1 cellular context compared by ENCODE assay signal in genomic region chr14:76812422-76813383, GRCh38.
TF ChIP-seq lines count a peak whose summit lies in the region.

A gene with protein sequence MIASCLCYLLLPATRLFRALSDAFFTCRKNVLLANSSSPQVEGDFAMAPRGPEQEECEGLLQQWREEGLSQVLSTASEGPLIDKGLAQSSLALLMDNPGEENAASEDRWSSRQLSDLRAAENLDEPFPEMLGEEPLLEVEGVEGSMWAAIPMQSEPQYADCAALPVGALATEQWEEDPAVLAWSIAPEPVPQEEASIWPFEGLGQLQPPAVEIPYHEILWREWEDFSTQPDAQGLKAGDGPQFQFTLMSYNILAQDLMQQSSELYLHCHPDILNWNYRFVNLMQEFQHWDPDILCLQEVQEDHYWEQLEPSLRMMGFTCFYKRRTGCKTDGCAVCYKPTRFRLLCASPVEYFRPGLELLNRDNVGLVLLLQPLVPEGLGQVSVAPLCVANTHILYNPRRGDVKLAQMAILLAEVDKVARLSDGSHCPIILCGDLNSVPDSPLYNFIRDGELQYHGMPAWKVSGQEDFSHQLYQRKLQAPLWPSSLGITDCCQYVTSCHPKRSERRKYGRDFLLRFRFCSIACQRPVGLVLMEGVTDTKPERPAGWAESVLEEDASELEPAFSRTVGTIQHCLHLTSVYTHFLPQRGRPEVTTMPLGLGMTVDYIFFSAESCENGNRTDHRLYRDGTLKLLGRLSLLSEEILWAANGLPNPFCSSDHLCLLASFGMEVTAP (minus strand): TSS chr14:76812882. CDS start chr14:76812827, 55 bp downstream.

TF ChIP-seq in K562, 482 proteins besides CTCF, POLR2A, EP300 and RAD21 (continued from another document and continues in another):
- TF ChIP-seq, protein P1, sequence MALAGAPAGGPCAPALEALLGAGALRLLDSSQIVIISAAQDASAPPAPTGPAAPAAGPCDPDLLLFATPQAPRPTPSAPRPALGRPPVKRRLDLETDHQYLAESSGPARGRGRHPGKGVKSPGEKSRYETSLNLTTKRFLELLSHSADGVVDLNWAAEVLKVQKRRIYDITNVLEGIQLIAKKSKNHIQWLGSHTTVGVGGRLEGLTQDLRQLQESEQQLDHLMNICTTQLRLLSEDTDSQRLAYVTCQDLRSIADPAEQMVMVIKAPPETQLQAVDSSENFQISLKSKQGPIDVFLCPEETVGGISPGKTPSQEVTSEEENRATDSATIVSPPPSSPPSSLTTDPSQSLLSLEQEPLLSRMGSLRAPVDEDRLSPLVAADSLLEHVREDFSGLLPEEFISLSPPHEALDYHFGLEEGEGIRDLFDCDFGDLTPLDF (CRISPR knock-in tag; IDR thresholded peaks at IDR 0.05): peak; percentile 65
- TF ChIP-seq TEAD2 (tag; IDR thresholded peaks at IDR 0.05) (no peak), SPI1 (IDR thresholded peaks at IDR 0.05; ENCODE audit: borderline replicate concordance, low read depth, low read length) (0 out of 2 replicates have a peak, but pooled peaks have one; percentile 16), MXI1 (IDR thresholded peaks at IDR 0.05; ENCODE audit: low read depth, low read length) (peak; percentile 94), MAZ (CRISPR knock-in tag; conservative IDR thresholded peaks at IDR 0.05 in 1 of 2, IDR thresholded peaks at IDR 0.05 in 1 of 2) (peak; percentile 79 to 91), ZBTB9 (CRISPR knock-in tag; IDR thresholded peaks at IDR 0.05) (no peak), POLR2G (IDR thresholded peaks at IDR 0.05; ENCODE audit: low read depth, low read length) (peak; percentile 92), BMI1 (IDR thresholded peaks at IDR 0.05; ENCODE audit: low read length) (peak; percentile 89), RB1 (IDR thresholded peaks at IDR 0.05; ENCODE audit: low read depth) (peak; percentile 94), RBFOX2 (IDR thresholded peaks at IDR 0.05; ENCODE audit: low read depth, low read length) (peak; percentile 91), ZNF395 (CRISPR knock-in tag; IDR thresholded peaks at IDR 0.05) (peak; percentile 71; the same call in 1 of the 2 replicates), ZNF263 (CRISPR knock-in tag; IDR thresholded peaks at IDR 0.05; ENCODE audit: borderline replicate concordance) (peak; percentile 91), SETDB1 (IDR thresholded peaks at IDR 0.05; ENCODE audit: low read length) (no peak), PRMT5 (CRISPR knock-in tag; IDR thresholded peaks at IDR 0.05) (no peak), MYNN (IDR thresholded peaks at IDR 0.05) (peak; percentile 50; the same call in 1 of the 2 replicates), MYNN (CRISPR knock-in tag; IDR thresholded peaks at IDR 0.05) (no peak), EGR1 (conservative IDR thresholded peaks at IDR 0.05) (peak; percentile 93), CHCHD3 (CRISPR knock-in tag; IDR thresholded peaks at IDR 0.05) (no peak), TFAM (CRISPR knock-in tag; conservative IDR thresholded peaks at IDR 0.05) (no peak), ZC3H4 (CRISPR knock-in tag; IDR thresholded peaks at IDR 0.05; ENCODE audit: borderline replicate concordance) (no peak), HDAC1 (IDR thresholded peaks at IDR 0.05) (peak in 1 of 2 experiments; percentile 67; a peak in 1 of 4 replicates), RBM22 (IDR thresholded peaks at IDR 0.05; ENCODE audit: low read depth, low read length, poor library complexity, severe bottlenecking) (peak; percentile 71), CEBPG (CRISPR knock-in tag; IDR thresholded peaks at IDR 0.05) (no peak), CEBPG (tag; conservative IDR thresholded peaks at IDR 0.05 in 1 of 2, IDR thresholded peaks at IDR 0.05 in 1 of 2) (no peak), SAP30 (IDR thresholded peaks at IDR 0.05; ENCODE audit: borderline replicate concordance, insufficient read depth, low read depth, low read length, poor library complexity, severe bottlenecking) (peak; percentile 73), MTA3 (IDR thresholded peaks at IDR 0.05; ENCODE audit: borderline replicate concordance) (peak; percentile 39; the same call in 1 of the 2 replicates), GATAD2B (IDR thresholded peaks at IDR 0.05; ENCODE audit: borderline replicate concordance) (peak; percentile 55; the same call in 1 of the 2 replicates), GABPB1 (CRISPR knock-in tag; IDR thresholded peaks at IDR 0.05) (peak; percentile 77; the same call in 1 of the 2 replicates), SMAD4 (CRISPR knock-in tag; conservative IDR thresholded peaks at IDR 0.05) (peak; percentile 25; the same call in 1 of the 2 replicates), GABPA (tag; conservative IDR thresholded peaks at IDR 0.05; ENCODE audit: low read depth) (peak; percentile 75), NRF1 (conservative IDR thresholded peaks at IDR 0.05 in 1 of 2, IDR thresholded peaks at IDR 0.05 in 1 of 2) (peak; percentile 83 to 88), NFIX (CRISPR knock-in tag; IDR thresholded peaks at IDR 0.05; ENCODE audit: low read depth) (no peak), THAP7 (CRISPR knock-in tag; IDR thresholded peaks at IDR 0.05) (peak; percentile 95), NEUROD1 (IDR thresholded peaks at IDR 0.05; ENCODE audit: borderline replicate concordance, low read depth, low read length, partially characterized antibody) (peak; percentile 61), CBFA2T2 (conservative IDR thresholded peaks at IDR 0.05) (peak; percentile 27; the same call in 1 of the 2 replicates), HMGN3 (IDR thresholded peaks at IDR 0.05; ENCODE audit: borderline replicate concordance, extremely low read depth, insufficient read length, low read depth, low read length) (peak; percentile 73), UBTF (IDR thresholded peaks at IDR 0.05; ENCODE audit: borderline replicate concordance in 1 of 2, low read depth in 2 of 2, low read length in 2 of 2) (0 out of 4 replicates have a peak, but pooled peaks of 1 of the 2 experiments have one; percentile 60), BRD4 (IDR thresholded peaks at IDR 0.05) (no peak)
- TF ChIP-seq, protein P2, sequence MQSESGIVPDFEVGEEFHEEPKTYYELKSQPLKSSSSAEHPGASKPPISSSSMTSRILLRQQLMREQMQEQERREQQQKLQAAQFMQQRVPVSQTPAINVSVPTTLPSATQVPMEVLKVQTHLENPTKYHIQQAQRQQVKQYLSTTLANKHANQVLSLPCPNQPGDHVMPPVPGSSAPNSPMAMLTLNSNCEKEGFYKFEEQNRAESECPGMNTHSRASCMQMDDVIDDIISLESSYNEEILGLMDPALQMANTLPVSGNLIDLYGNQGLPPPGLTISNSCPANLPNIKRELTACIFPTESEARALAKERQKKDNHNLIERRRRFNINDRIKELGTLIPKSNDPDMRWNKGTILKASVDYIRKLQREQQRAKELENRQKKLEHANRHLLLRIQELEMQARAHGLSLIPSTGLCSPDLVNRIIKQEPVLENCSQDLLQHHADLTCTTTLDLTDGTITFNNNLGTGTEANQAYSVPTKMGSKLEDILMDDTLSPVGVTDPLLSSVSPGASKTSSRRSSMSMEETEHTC (IDR thresholded peaks at IDR 0.05): peak; percentile 78
- TF ChIP-seq, protein P3, sequence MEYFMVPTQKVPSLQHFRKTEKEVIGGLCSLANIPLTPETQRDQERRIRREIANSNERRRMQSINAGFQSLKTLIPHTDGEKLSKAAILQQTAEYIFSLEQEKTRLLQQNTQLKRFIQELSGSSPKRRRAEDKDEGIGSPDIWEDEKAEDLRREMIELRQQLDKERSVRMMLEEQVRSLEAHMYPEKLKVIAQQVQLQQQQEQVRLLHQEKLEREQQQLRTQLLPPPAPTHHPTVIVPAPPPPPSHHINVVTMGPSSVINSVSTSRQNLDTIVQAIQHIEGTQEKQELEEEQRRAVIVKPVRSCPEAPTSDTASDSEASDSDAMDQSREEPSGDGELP (CRISPR knock-in tag; IDR thresholded peaks at IDR 0.05; ENCODE audit: borderline replicate concordance): peak; percentile 71; the same call in 1 of the 2 replicates
- TF ChIP-seq, protein P4, sequence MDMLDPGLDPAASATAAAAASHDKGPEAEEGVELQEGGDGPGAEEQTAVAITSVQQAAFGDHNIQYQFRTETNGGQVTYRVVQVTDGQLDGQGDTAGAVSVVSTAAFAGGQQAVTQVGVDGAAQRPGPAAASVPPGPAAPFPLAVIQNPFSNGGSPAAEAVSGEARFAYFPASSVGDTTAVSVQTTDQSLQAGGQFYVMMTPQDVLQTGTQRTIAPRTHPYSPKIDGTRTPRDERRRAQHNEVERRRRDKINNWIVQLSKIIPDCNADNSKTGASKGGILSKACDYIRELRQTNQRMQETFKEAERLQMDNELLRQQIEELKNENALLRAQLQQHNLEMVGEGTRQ (CRISPR knock-in tag; IDR thresholded peaks at IDR 0.05): peak; percentile 94
